1 cellular context compared by ENCODE assay signal in the genomic region with DNA sequence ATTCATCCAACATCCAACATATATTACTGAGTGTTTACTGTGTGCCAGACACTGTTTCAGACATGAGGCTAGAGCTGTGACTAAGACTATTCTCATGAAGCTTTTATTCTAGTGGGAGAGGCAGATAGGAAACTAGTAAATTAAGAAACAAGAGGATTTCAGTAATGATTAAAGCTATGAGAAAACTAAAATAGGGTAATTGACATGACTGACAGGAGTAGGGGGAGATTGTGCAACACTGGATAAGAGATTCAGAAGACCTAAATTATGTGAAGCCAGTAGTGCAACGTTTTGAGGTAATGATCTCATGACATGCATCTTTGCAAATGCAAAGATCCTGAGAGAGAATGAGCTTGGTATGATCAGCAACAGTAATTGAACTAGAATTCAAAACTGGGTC.
TF ChIP-seq lines count a peak whose summit lies in the region.

No MANE protein-coding gene starts in this region.

TF ChIP-seq in K562, 482 proteins besides CTCF, POLR2A, EP300 and RAD21 (continued from another document):
- TF ChIP-seq, protein P1, sequence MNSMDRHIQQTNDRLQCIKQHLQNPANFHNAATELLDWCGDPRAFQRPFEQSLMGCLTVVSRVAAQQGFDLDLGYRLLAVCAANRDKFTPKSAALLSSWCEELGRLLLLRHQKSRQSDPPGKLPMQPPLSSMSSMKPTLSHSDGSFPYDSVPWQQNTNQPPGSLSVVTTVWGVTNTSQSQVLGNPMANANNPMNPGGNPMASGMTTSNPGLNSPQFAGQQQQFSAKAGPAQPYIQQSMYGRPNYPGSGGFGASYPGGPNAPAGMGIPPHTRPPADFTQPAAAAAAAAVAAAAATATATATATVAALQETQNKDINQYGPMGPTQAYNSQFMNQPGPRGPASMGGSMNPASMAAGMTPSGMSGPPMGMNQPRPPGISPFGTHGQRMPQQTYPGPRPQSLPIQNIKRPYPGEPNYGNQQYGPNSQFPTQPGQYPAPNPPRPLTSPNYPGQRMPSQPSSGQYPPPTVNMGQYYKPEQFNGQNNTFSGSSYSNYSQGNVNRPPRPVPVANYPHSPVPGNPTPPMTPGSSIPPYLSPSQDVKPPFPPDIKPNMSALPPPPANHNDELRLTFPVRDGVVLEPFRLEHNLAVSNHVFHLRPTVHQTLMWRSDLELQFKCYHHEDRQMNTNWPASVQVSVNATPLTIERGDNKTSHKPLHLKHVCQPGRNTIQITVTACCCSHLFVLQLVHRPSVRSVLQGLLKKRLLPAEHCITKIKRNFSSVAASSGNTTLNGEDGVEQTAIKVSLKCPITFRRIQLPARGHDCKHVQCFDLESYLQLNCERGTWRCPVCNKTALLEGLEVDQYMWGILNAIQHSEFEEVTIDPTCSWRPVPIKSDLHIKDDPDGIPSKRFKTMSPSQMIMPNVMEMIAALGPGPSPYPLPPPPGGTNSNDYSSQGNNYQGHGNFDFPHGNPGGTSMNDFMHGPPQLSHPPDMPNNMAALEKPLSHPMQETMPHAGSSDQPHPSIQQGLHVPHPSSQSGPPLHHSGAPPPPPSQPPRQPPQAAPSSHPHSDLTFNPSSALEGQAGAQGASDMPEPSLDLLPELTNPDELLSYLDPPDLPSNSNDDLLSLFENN (IDR thresholded peaks at IDR 0.05; ENCODE audit: low read depth in 2 of 2, low read length in 2 of 2) = no peak
- TF ChIP-seq PHB2 (IDR thresholded peaks at IDR 0.05; ENCODE audit: low read depth) (no peak), ZNF431 (CRISPR knock-in tag; IDR thresholded peaks at IDR 0.05) (no peak), SIX5 (IDR thresholded peaks at IDR 0.05; ENCODE audit: borderline replicate concordance in 1 of 2, insufficient read depth in 1 of 2, low read depth in 1 of 2, low read length in 2 of 2) (no peak), ZNF644 (tag; IDR thresholded peaks at IDR 0.05; ENCODE audit: low read depth) (no peak), ZNF830 (CRISPR knock-in tag; IDR thresholded peaks at IDR 0.05) (no peak), ZNF77 (CRISPR knock-in tag; IDR thresholded peaks at IDR 0.05) (no peak), PCBP2 (IDR thresholded peaks at IDR 0.05; ENCODE audit: low read depth, low read length, poor library complexity, severe bottlenecking) (no peak), CBX8 (IDR thresholded peaks at IDR 0.05; ENCODE audit: borderline replicate concordance, extremely low read depth, low read depth, low read length, poor library complexity, severe bottlenecking) (no peak), DACH1 (IDR thresholded peaks at IDR 0.05; ENCODE audit: partially characterized antibody) (no peak), IFI16 (CRISPR knock-in tag; IDR thresholded peaks at IDR 0.05) (no peak), CEBPB (tag; IDR thresholded peaks at IDR 0.05) (peak; percentile 81), MAFG (tag; conservative IDR thresholded peaks at IDR 0.05) (no peak), FOXA3 (CRISPR knock-in tag; conservative IDR thresholded peaks at IDR 0.05 in 1 of 2, IDR thresholded peaks at IDR 0.05 in 1 of 2) (no peak), CEBPG (CRISPR knock-in tag; IDR thresholded peaks at IDR 0.05) (no peak), CEBPG (tag; conservative IDR thresholded peaks at IDR 0.05 in 1 of 2, IDR thresholded peaks at IDR 0.05 in 1 of 2) (peak; percentile 64 to 67; a peak in 3 of 4 replicates), ZNF717 (CRISPR knock-in tag; IDR thresholded peaks at IDR 0.05) (no peak), RAD51 (IDR thresholded peaks at IDR 0.05; ENCODE audit: borderline replicate concordance, low read depth) (no peak), HEY1 (CRISPR knock-in tag; IDR thresholded peaks at IDR 0.05; ENCODE audit: borderline replicate concordance) (no peak)
- TF ChIP-seq, protein P2, sequence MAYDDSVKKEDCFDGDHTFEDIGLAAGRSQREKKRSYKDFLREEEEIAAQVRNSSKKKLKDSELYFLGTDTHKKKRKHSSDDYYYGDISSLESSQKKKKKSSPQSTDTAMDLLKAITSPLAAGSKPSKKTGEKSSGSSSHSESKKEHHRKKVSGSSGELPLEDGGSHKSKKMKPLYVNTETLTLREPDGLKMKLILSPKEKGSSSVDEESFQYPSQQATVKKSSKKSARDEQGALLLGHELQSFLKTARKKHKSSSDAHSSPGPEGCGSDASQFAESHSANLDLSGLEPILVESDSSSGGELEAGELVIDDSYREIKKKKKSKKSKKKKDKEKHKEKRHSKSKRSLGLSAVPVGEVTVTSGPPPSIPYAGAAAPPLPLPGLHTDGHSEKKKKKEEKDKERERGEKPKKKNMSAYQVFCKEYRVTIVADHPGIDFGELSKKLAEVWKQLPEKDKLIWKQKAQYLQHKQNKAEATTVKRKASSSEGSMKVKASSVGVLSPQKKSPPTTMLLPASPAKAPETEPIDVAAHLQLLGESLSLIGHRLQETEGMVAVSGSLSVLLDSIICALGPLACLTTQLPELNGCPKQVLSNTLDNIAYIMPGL (CRISPR knock-in tag; IDR thresholded peaks at IDR 0.05) = no peak
- TF ChIP-seq, protein P3, sequence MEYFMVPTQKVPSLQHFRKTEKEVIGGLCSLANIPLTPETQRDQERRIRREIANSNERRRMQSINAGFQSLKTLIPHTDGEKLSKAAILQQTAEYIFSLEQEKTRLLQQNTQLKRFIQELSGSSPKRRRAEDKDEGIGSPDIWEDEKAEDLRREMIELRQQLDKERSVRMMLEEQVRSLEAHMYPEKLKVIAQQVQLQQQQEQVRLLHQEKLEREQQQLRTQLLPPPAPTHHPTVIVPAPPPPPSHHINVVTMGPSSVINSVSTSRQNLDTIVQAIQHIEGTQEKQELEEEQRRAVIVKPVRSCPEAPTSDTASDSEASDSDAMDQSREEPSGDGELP (CRISPR knock-in tag; IDR thresholded peaks at IDR 0.05; ENCODE audit: borderline replicate concordance) = no peak
- TF ChIP-seq, protein P4, sequence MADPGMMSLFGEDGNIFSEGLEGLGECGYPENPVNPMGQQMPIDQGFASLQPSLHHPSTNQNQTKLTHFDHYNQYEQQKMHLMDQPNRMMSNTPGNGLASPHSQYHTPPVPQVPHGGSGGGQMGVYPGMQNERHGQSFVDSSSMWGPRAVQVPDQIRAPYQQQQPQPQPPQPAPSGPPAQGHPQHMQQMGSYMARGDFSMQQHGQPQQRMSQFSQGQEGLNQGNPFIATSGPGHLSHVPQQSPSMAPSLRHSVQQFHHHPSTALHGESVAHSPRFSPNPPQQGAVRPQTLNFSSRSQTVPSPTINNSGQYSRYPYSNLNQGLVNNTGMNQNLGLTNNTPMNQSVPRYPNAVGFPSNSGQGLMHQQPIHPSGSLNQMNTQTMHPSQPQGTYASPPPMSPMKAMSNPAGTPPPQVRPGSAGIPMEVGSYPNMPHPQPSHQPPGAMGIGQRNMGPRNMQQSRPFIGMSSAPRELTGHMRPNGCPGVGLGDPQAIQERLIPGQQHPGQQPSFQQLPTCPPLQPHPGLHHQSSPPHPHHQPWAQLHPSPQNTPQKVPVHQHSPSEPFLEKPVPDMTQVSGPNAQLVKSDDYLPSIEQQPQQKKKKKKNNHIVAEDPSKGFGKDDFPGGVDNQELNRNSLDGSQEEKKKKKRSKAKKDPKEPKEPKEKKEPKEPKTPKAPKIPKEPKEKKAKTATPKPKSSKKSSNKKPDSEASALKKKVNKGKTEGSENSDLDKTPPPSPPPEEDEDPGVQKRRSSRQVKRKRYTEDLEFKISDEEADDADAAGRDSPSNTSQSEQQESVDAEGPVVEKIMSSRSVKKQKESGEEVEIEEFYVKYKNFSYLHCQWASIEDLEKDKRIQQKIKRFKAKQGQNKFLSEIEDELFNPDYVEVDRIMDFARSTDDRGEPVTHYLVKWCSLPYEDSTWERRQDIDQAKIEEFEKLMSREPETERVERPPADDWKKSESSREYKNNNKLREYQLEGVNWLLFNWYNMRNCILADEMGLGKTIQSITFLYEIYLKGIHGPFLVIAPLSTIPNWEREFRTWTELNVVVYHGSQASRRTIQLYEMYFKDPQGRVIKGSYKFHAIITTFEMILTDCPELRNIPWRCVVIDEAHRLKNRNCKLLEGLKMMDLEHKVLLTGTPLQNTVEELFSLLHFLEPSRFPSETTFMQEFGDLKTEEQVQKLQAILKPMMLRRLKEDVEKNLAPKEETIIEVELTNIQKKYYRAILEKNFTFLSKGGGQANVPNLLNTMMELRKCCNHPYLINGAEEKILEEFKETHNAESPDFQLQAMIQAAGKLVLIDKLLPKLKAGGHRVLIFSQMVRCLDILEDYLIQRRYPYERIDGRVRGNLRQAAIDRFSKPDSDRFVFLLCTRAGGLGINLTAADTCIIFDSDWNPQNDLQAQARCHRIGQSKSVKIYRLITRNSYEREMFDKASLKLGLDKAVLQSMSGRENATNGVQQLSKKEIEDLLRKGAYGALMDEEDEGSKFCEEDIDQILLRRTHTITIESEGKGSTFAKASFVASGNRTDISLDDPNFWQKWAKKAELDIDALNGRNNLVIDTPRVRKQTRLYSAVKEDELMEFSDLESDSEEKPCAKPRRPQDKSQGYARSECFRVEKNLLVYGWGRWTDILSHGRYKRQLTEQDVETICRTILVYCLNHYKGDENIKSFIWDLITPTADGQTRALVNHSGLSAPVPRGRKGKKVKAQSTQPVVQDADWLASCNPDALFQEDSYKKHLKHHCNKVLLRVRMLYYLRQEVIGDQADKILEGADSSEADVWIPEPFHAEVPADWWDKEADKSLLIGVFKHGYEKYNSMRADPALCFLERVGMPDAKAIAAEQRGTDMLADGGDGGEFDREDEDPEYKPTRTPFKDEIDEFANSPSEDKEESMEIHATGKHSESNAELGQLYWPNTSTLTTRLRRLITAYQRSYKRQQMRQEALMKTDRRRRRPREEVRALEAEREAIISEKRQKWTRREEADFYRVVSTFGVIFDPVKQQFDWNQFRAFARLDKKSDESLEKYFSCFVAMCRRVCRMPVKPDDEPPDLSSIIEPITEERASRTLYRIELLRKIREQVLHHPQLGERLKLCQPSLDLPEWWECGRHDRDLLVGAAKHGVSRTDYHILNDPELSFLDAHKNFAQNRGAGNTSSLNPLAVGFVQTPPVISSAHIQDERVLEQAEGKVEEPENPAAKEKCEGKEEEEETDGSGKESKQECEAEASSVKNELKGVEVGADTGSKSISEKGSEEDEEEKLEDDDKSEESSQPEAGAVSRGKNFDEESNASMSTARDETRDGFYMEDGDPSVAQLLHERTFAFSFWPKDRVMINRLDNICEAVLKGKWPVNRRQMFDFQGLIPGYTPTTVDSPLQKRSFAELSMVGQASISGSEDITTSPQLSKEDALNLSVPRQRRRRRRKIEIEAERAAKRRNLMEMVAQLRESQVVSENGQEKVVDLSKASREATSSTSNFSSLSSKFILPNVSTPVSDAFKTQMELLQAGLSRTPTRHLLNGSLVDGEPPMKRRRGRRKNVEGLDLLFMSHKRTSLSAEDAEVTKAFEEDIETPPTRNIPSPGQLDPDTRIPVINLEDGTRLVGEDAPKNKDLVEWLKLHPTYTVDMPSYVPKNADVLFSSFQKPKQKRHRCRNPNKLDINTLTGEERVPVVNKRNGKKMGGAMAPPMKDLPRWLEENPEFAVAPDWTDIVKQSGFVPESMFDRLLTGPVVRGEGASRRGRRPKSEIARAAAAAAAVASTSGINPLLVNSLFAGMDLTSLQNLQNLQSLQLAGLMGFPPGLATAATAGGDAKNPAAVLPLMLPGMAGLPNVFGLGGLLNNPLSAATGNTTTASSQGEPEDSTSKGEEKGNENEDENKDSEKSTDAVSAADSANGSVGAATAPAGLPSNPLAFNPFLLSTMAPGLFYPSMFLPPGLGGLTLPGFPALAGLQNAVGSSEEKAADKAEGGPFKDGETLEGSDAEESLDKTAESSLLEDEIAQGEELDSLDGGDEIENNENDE (IDR thresholded peaks at IDR 0.05; ENCODE audit: low read depth, low read length) = no peak
- TF ChIP-seq, protein P5, sequence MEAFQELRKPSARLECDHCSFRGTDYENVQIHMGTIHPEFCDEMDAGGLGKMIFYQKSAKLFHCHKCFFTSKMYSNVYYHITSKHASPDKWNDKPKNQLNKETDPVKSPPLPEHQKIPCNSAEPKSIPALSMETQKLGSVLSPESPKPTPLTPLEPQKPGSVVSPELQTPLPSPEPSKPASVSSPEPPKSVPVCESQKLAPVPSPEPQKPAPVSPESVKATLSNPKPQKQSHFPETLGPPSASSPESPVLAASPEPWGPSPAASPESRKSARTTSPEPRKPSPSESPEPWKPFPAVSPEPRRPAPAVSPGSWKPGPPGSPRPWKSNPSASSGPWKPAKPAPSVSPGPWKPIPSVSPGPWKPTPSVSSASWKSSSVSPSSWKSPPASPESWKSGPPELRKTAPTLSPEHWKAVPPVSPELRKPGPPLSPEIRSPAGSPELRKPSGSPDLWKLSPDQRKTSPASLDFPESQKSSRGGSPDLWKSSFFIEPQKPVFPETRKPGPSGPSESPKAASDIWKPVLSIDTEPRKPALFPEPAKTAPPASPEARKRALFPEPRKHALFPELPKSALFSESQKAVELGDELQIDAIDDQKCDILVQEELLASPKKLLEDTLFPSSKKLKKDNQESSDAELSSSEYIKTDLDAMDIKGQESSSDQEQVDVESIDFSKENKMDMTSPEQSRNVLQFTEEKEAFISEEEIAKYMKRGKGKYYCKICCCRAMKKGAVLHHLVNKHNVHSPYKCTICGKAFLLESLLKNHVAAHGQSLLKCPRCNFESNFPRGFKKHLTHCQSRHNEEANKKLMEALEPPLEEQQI (IDR thresholded peaks at IDR 0.05) = no peak
- TF ChIP-seq, protein P6, sequence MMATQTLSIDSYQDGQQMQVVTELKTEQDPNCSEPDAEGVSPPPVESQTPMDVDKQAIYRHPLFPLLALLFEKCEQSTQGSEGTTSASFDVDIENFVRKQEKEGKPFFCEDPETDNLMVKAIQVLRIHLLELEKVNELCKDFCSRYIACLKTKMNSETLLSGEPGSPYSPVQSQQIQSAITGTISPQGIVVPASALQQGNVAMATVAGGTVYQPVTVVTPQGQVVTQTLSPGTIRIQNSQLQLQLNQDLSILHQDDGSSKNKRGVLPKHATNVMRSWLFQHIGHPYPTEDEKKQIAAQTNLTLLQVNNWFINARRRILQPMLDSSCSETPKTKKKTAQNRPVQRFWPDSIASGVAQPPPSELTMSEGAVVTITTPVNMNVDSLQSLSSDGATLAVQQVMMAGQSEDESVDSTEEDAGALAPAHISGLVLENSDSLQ (IDR thresholded peaks at IDR 0.05) = peak; percentile 57; the same call in 1 of the 2 replicates
